In genomic region chr1:207031632-207032258, GRCh38 we compare ENCODE assay signal across 18 cellular contexts. TPM values are rescaled to one million over a fixed set of nuclear protein-coding genes. Genes with fewer than 3 reads are reported as not detected.
DNase-seq lines count a peak whose midpoint lies in the region; ATAC-seq, FAIRE-seq and TF ChIP-seq lines count a peak whose summit lies in the region.
"Had no signal": no experiment of that assay in that cellular context is flagged by ENCODE, and none has a peak within 500 bp of the region (broad histone marks: within the 10 kb centered on the region; RNA-seq: fewer than 3 reads in every experiment).

No MANE protein-coding gene starts in this region.

- H3K9me3 ChIP-seq in osteoblast (ENCODE audit: low read depth, low read length): no peaks in the 10 kb centered on the region
- H3K9me3 ChIP-seq: BLaER1, sigmoid colon, uterus had no signal

- H3K79me2 ChIP-seq in osteoblast (ENCODE audit: insufficient read depth, low read length): no peaks in the 10 kb centered on the region

- ATAC-seq in foreskin keratinocyte: no peak
- no peak for ATAC-seq in GM21515 (IDR thresholded peaks at IDR 0.05; ENCODE audit: unreplicated experiment)

- H3K27ac ChIP-seq in foreskin keratinocyte (peak overlapping the region; percentile 98), osteoblast (ENCODE audit: low read depth, low read length) (no peak overlapping the region)
- H3K27ac ChIP-seq: BLaER1, GM23248, sigmoid colon, uterus had no signal

- H3K27me3 ChIP-seq in foreskin keratinocyte (no peaks in the 10 kb centered on the region), osteoblast (ENCODE audit: insufficient read depth, low read length) (no peaks in the 10 kb centered on the region)
- H3K27me3 ChIP-seq: BLaER1, sigmoid colon, uterus had no signal

- H2AFZ ChIP-seq in osteoblast (ENCODE audit: low read length): no peak overlapping the region
- H2AFZ ChIP-seq: GM23248 had no signal

- no peak overlapping the region for H3K4me2 ChIP-seq in osteoblast (ENCODE audit: insufficient read depth, low read length)
- H3K4me2 ChIP-seq: BLaER1 had no signal

- H3K4me1 ChIP-seq in foreskin keratinocyte (peaks cover 48% of the 10 kb centered on the region), osteoblast (ENCODE audit: insufficient read depth, low read length) (peaks cover 6% of the 10 kb centered on the region)
- H3K4me1 ChIP-seq: BLaER1, uterus had no signal

- TF ChIP-seq POLR2A in GM12892 (IDR thresholded peaks at IDR 0.05; ENCODE audit: low read depth, low read length): no peak

- no peak for TF ChIP-seq CTCF in foreskin keratinocyte (conservative IDR thresholded peaks at IDR 0.05)
- no peak for TF ChIP-seq CTCF in osteoblast (IDR thresholded peaks at IDR 0.05; ENCODE audit: extremely low read depth, low read depth, low read length)

- no peak for FAIRE-seq in GM12892 (lab: Jason Lieb, UNC)

- no peaks in the 10 kb centered on the region for H3K36me3 ChIP-seq in osteoblast (ENCODE audit: insufficient read depth, low read length)
- H3K36me3 ChIP-seq: BLaER1, sigmoid colon, uterus had no signal

- DNase-seq in DMS53 (lab: John Stamatoyannopoulos, UW) (peak; percentile 85), NCI-H748 treated with DMSO at 0.1 percent for 48 hours (lab: John Stamatoyannopoulos, UW) (peak; percentile 42), foreskin keratinocyte (peak; percentile 38 to 54), osteoblast (ENCODE audit: insufficient read length, low spot score, missing footprints) (peak; percentile 0), GM12892 (ENCODE audit: insufficient read length) (no peak), NCI-H2227 treated with DMSO at 0.1 percent for 48 hours (lab: John Stamatoyannopoulos, UW) (no peak), DMS79 (lab: John Stamatoyannopoulos, UW) (no peak)
- DNase-seq: activated CD4-positive, alpha-beta T cell treated with anti-CD3 and anti-CD28 coated beads for 1 hour; caudate nucleus; GM23248; KBM-7; sigmoid colon; uterus had no signal

- H3K4me3 ChIP-seq in osteoblast (ENCODE audit: insufficient read depth, low read length): no peak overlapping the region
- H3K4me3 ChIP-seq: BLaER1, GM23248, sigmoid colon, uterus had no signal

- no peaks in the 10 kb centered on the region for H4K20me1 ChIP-seq in osteoblast (ENCODE audit: insufficient read depth, low read length)
- H4K20me1 ChIP-seq: BLaER1 had no signal

RNA-seq across cellular contexts. Expression of gene C1orf116, which starts 0.8 kb away (rescaled TPM):
- total RNA-seq in foreskin keratinocyte (76.9 and 78.2 TPM in 2 replicates), osteoblast (not detected in 2 replicates)
- 56.6 and 69.5 TPM in 2 replicates for polyA plus RNA-seq in foreskin keratinocyte
- polyA plus RNA-seq in GM12892 (2012; ENCODE audit: missing spikeins): not detected
- total RNA-seq: GM23248, lung microvascular endothelial cell, NCI-H460 had no signal
- polyA plus RNA-seq: GM23248 had no signal

RNA-seq across cellular contexts. Expression of gene YOD1, which starts 19.3 kb away (rescaled TPM):
- total RNA-seq in foreskin keratinocyte (9.3 and 9.6 TPM in 2 replicates), osteoblast (8.0 and 8.3 TPM in 2 replicates)
- 1.8 and 2.3 TPM in 2 replicates for polyA plus RNA-seq in foreskin keratinocyte
- 4.4 TPM for polyA plus RNA-seq in GM12892 (2012; ENCODE audit: missing spikeins)

RNA-seq across cellular contexts. Expression of gene PFKFB2, which starts 21.3 kb away (rescaled TPM):
- total RNA-seq in foreskin keratinocyte: 12.1 and 12.5 TPM in 2 replicates
- 2.6 and 3.1 TPM in 2 replicates for polyA plus RNA-seq in foreskin keratinocyte
- total RNA-seq in osteoblast: 14.5 and 17.7 TPM in 2 replicates
- polyA plus RNA-seq in GM12892 (2012; ENCODE audit: missing spikeins): 3.0 TPM

RNA-seq across cellular contexts. Expression of gene C4BPB, which starts 56.9 kb away (rescaled TPM):
- total RNA-seq in foreskin keratinocyte: not detected in 2 replicates
- not detected in 2 replicates for polyA plus RNA-seq in foreskin keratinocyte
- total RNA-seq in osteoblast: not detected in 2 replicates
- 0.53 TPM for polyA plus RNA-seq in GM12892 (2012; ENCODE audit: missing spikeins)
- total RNA-seq: GM23248, lung microvascular endothelial cell, NCI-H460, SK-MEL-5, uterus had no signal
- polyA plus RNA-seq: GM23248 had no signal

Comparison
In these comparisons a context has a peak if more than half of its experiments do, and no peak if none do; other contexts are left out.
1. DNase-seq: peak in DMS53 (single experiment), NCI-H748 treated with DMSO at 0.1 percent for 48 hours (single experiment), foreskin keratinocyte (2 of 2) and osteoblast (single experiment); none in GM12892 (single experiment), NCI-H2227 treated with DMSO at 0.1 percent for 48 hours (single experiment) and DMS79 (single experiment).
2. RNA of gene C1orf116, which starts 0.8 kb away (total RNA-seq): 76.9 to 78.2 TPM in foreskin keratinocyte; not detected in osteoblast; every median in the first group is over 10 times any median in the second.